ENCODE assay signal across 21 cellular contexts in the genomic region with DNA sequence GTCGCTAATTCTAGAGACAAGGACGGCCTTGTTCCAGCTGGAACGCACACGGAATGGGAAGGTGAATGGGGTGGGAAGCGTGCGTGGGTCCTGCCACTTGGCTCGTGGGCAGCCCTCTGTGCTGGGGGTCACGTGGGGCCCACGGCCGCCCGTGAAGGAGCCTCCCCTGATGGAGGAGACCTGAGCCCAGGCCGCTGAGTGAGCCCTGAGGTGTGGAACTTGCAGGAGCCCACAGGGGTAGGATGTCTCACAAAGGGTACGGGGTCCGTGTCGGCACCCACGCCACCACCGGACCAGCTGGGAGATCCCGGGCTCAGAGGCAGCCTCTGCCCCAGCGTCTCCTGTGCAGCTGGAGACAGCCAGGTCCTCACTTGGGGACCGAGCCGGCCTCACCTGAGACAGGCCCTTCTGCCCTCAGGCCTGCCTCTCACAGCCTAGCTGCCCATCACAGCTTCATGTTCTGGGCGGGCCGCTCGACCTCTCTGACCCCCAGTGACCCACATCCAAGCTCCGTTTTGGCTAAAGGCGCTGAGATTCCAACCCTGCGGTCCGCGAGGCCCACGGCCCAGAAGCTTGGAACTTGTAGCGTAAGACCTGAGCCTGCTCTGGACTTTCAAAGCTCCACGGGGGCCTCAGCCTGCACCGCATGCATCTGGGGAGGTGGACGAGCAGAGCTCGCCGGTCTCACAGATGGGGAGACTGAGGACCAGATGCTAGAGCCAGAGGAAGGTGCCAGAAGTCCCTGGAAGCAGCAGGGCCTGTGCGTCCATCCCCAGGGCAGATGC.
DNase-seq lines count a peak whose midpoint lies in the region; ATAC-seq and TF ChIP-seq lines count a peak whose summit lies in the region.
"Had no signal": no experiment of that assay in that cellular context is flagged by ENCODE, and none has a peak within 500 bp of the region (broad histone marks: within the 10 kb centered on the region; RNA-seq: fewer than 3 reads in every experiment).

No MANE protein-coding gene starts in this region.

- no peak overlapping the region; the same call in 1 of the 2 replicates for H3K14ac ChIP-seq in H9 (ENCODE audit: insufficient read depth, low read length)

- H2AFZ ChIP-seq in H9 (ENCODE audit: low read length), result no peak overlapping the region
- no peak overlapping the region for H2AFZ ChIP-seq in hepatocyte
- H2AFZ ChIP-seq: GM23338 had no signal

- H4K20me1 ChIP-seq in H9 (ENCODE audit: control insufficient read depth, insufficient read depth, insufficient read length) (no peaks in the 10 kb centered on the region), hepatocyte (ENCODE audit: insufficient read depth, poor library complexity, severe bottlenecking) (no peaks in the 10 kb centered on the region)

- no peaks in the 10 kb centered on the region for H3K79me1 ChIP-seq in H9 (ENCODE audit: insufficient read depth, low read depth, low read length, poor library complexity, severe bottlenecking)

- no peak for ATAC-seq in activated CD8-positive, alpha-beta memory T cell treated with anti-CD3 and anti-CD28 coated beads, Interleukin-2, amount 10 ng/mL, durations not matched to agents 7 days and 5 days
- ATAC-seq in HG02852 (IDR thresholded peaks at IDR 0.05; ENCODE audit: unreplicated experiment), result no peak
- ATAC-seq: GM23338, left colon, PC-3 had no signal

- no CpG with 5 or more reads among the region's 37 CpGs for WGBS in H9 (ENCODE audit: extremely low coverage, insufficient read length, low lambda C conversion rate)
- WGBS in hepatocyte (ENCODE audit: low lambda C conversion rate, missing lambda C conversion rate), result 96% methylated on average over 37 of the region's 37 CpGs
- 88 to 94% (median 90%) methylated on average over 27 to 37 of the region's 37 CpGs for WGBS in spleen, 5 donors

- no peaks in the 10 kb centered on the region for H3K4me1 Mint-ChIP-seq in activated CD8-positive, alpha-beta memory T cell treated with anti-CD3 and anti-CD28 coated beads, Interleukin-2, amount 10 ng/mL, durations not matched to agents 7 days and 5 days
- H3K4me1 Mint-ChIP-seq in H9, result peaks cover 2 to 21% of the 10 kb centered on the region in 2 experiments; a peak in 3 of 4 replicates
- H3K4me1 Mint-ChIP-seq: activated CD4-positive, alpha-beta T cell treated with anti-CD3 and anti-CD28 coated beads, Interleukin-2, amount 10 ng/mL, durations not matched to agents 7 days and 5 days had no signal

- H2BK20ac ChIP-seq in H9 (ENCODE audit: low read depth, low read length, poor library complexity, severe bottlenecking), result no peak overlapping the region

- H3K4me1 ChIP-seq in H9 (ENCODE audit: insufficient read depth, low read length) (no peaks in the 10 kb centered on the region), hepatocyte (ENCODE audit: insufficient read depth) (peaks cover 55% of the 10 kb centered on the region), spleen (peaks cover 0 to 44% (median 27%) of the 10 kb centered on the region in 6 donors)

- no peak overlapping the region for H4K8ac ChIP-seq in H9 (replicated peaks; ENCODE audit: insufficient read length, low read depth, low read length)

- no peaks in the 10 kb centered on the region for H3K36me3 Mint-ChIP-seq in activated CD8-positive, alpha-beta memory T cell treated with anti-CD3 and anti-CD28 coated beads, Interleukin-2, amount 10 ng/mL, durations not matched to agents 7 days and 5 days
- H3K36me3 Mint-ChIP-seq in H9 (ENCODE audit: insufficient read depth in 1 of 3, low read depth in 3 of 3), result peaks cover 0 to 1% (median 0%) of the 10 kb centered on the region in 3 experiments; a peak in 1 of 7 replicates
- H3K36me3 Mint-ChIP-seq: CD4-positive, CD25-positive, alpha-beta regulatory T cell had no signal

- H2AK5ac ChIP-seq in H9 (ENCODE audit: insufficient read length, low read length), result no peak overlapping the region

- H3K9ac ChIP-seq in H9 (ENCODE audit: extremely low read depth, insufficient read length, low read length), result no peak overlapping the region
- H3K9ac ChIP-seq: SK-N-SH had no signal

- no peak overlapping the region for H3K18ac ChIP-seq in H9 (ENCODE audit: insufficient read length, low read depth, low read length)

- H3K27me3 ChIP-seq in H9 (ENCODE audit: insufficient read depth, low read length) (no peaks in the 10 kb centered on the region), hepatocyte (no peaks in the 10 kb centered on the region), spleen (replicated peaks in 1 of 7) (peaks cover 0 to 43% (median 0%) of the 10 kb centered on the region in 7 donors)

- H3K23me2 ChIP-seq in H9 (ENCODE audit: insufficient read length, low read depth, low read length, poor library complexity, severe bottlenecking), result peaks cover 3% of the 10 kb centered on the region

- H3K4me3 ChIP-seq in hepatocyte (no peak overlapping the region), spleen (no peak overlapping the region)
- H3K4me3 ChIP-seq: GM23338, smooth muscle cell had no signal

- H2BK120ac ChIP-seq in H9 (ENCODE audit: low read depth, low read length, poor library complexity, severe bottlenecking), result no peak overlapping the region

- H4K91ac ChIP-seq in H9 (ENCODE audit: insufficient read length, low read depth, low read length), result no peak overlapping the region

- no peak overlapping the region for H2BK5ac ChIP-seq in H9 (ENCODE audit: insufficient read length, low read length)

- H4K5ac ChIP-seq in H9 (ENCODE audit: insufficient read length, low read depth, low read length), result no peak overlapping the region

- H3K27ac ChIP-seq in H9 (ENCODE audit: insufficient read length, low read depth, low read length) (no peak overlapping the region), hepatocyte (peak overlapping the region; percentile 95), spleen (no peak overlapping the region)
- H3K27ac ChIP-seq: HL-60 had no signal

- CTCF ChIA-PET in activated CD8-positive, alpha-beta memory T cell treated with anti-CD3 and anti-CD28 coated beads, Interleukin-2, amount 10 ng/mL, durations not matched to agents 7 days and 5 days (lab: Charles Lee), result no interaction called here

- H3K27ac Mint-ChIP-seq in activated CD8-positive, alpha-beta memory T cell treated with anti-CD3 and anti-CD28 coated beads, Interleukin-2, amount 10 ng/mL, durations not matched to agents 7 days and 5 days, result no peak overlapping the region
- no peak overlapping the region; a peak in 1 of 7 replicates for H3K27ac Mint-ChIP-seq in H9
- H3K27ac Mint-ChIP-seq: activated CD4-positive, alpha-beta T cell treated with anti-CD3 and anti-CD28 coated beads, Interleukin-2, amount 10 ng/mL, durations not matched to agents 7 days and 5 days; CD4-positive, CD25-positive, alpha-beta regulatory T cell; GM23338 had no signal

- H3T11ph ChIP-seq in H9 (ENCODE audit: low read length), result no peak overlapping the region

- intact Hi-C loops in spleen (cut with DNase I; ENCODE audit: low total_unique reads), result no loop called here

- H3K36me3 ChIP-seq in hepatocyte (replicated peaks; ENCODE audit: insufficient read depth, low read depth) (no peaks in the 10 kb centered on the region), spleen (no peaks in the 10 kb centered on the region)

- no peaks in the 10 kb centered on the region for H3K9me3 Mint-ChIP-seq in activated CD8-positive, alpha-beta memory T cell treated with anti-CD3 and anti-CD28 coated beads, Interleukin-2, amount 10 ng/mL, durations not matched to agents 7 days and 5 days (ENCODE audit: low read depth)
- H3K9me3 Mint-ChIP-seq in H9, result no peaks in the 10 kb centered on the region; a peak in 2 of 5 replicates
- H3K9me3 Mint-ChIP-seq: activated CD4-positive, alpha-beta T cell treated with anti-CD3 and anti-CD28 coated beads, Interleukin-2, amount 10 ng/mL, durations not matched to agents 7 days and 5 days; CD4-positive, CD25-positive, alpha-beta regulatory T cell; GM23338 had no signal

- H3K27me3 Mint-ChIP-seq in activated CD8-positive, alpha-beta memory T cell treated with anti-CD3 and anti-CD28 coated beads, Interleukin-2, amount 10 ng/mL, durations not matched to agents 7 days and 5 days, result no peaks in the 10 kb centered on the region
- H3K27me3 Mint-ChIP-seq in H9 (ENCODE audit: low read depth), result peaks cover 15% of the 10 kb centered on the region
- H3K27me3 Mint-ChIP-seq: activated CD4-positive, alpha-beta T cell treated with anti-CD3 and anti-CD28 coated beads, Interleukin-2, amount 10 ng/mL, durations not matched to agents 7 days and 5 days had no signal

- no peak overlapping the region for H3K56ac ChIP-seq in H9 (ENCODE audit: insufficient read length, low read depth, low read length)

- H3K4me2 ChIP-seq in H9 (ENCODE audit: insufficient read depth, insufficient read length, low read length) (no peak overlapping the region), hepatocyte (no peak overlapping the region)
- H3K4me2 ChIP-seq: GM23338, SK-N-SH, smooth muscle cell had no signal

- H2BK12ac ChIP-seq in H9 (ENCODE audit: insufficient read length, low read depth, low read length), result no peak overlapping the region

- H3K79me2 ChIP-seq in H9 (ENCODE audit: insufficient read depth, low read length) (no peaks in the 10 kb centered on the region), hepatocyte (no peaks in the 10 kb centered on the region)

- peak; percentile 44 for DNase-seq in activated CD8-positive, alpha-beta memory T cell treated with anti-CD3 and anti-CD28 coated beads, Interleukin-2, amount 50 U/mL, for 48 hours
- no peak for DNase-seq in activated CD8-positive, alpha-beta memory T cell treated with anti-CD3 and anti-CD28 coated beads, Interleukin-2, amount 10 ng/mL, durations not matched to agents 7 days and 5 days
- DNase-seq in H9 (peak; percentile 22), hepatocyte (ENCODE audit: low spot score) (no peak), spleen (peak; percentile 67), putamen (ENCODE audit: low spot score) (no peak), HuH-7 (ENCODE audit: low spot score) (no peak)
- DNase-seq: activated CD4-positive, alpha-beta T cell treated with anti-CD3 and anti-CD28 coated beads, Interleukin-2, amount 10 ng/mL, durations not matched to agents 7 days and 5 days; CD4-positive, CD25-positive, alpha-beta regulatory T cell; cerebellar nuclear complex; DMS79; NCI-H1092; NCI-H2171; PC-3; T1000 had no signal

- no peak overlapping the region for H3K4me3 Mint-ChIP-seq in activated CD8-positive, alpha-beta memory T cell treated with anti-CD3 and anti-CD28 coated beads, Interleukin-2, amount 10 ng/mL, durations not matched to agents 7 days and 5 days
- no peak overlapping the region for H3K4me3 Mint-ChIP-seq in H9
- H3K4me3 Mint-ChIP-seq: activated CD4-positive, alpha-beta T cell treated with anti-CD3 and anti-CD28 coated beads, Interleukin-2, amount 10 ng/mL, durations not matched to agents 7 days and 5 days; CD4-positive, CD25-positive, alpha-beta regulatory T cell; GM23338 had no signal

- no peak overlapping the region for H3K4ac ChIP-seq in H9 (ENCODE audit: low read depth, low read length)

- no peak overlapping the region for H2BK15ac ChIP-seq in H9 (ENCODE audit: low read depth, low read length)

- TF ChIP-seq CTCF in H9 (conservative IDR thresholded peaks at IDR 0.05), result no peak
- no peak for TF ChIP-seq CTCF in hepatocyte (IDR thresholded peaks at IDR 0.05; ENCODE audit: poor library complexity)
- no peak for TF ChIP-seq CTCF in spleen (IDR thresholded peaks at IDR 0.05 in 8 of 11, conservative IDR thresholded peaks at IDR 0.05 in 3 of 11)

- no peaks in the 10 kb centered on the region for H3K9me2 ChIP-seq in hepatocyte (replicated peaks; ENCODE audit: insufficient read depth)
- H3K9me2 ChIP-seq: SK-N-SH had no signal

- TF ChIP-seq POLR2A in spleen (IDR thresholded peaks at IDR 0.05), result no peak

- H3K23ac ChIP-seq in H9 (ENCODE audit: insufficient read length, low read depth, low read length), result no peak overlapping the region

- H3K9me3 ChIP-seq in H9 (ENCODE audit: control insufficient read depth, low read depth, low read length), result no peaks in the 10 kb centered on the region
- no peaks in the 10 kb centered on the region for H3K9me3 ChIP-seq in hepatocyte (ENCODE audit: low read depth)
- no peaks in the 10 kb centered on the region for H3K9me3 ChIP-seq in spleen
- H3K9me3 ChIP-seq: SK-N-SH had no signal

Comparison
In these comparisons a context has a peak if more than half of its experiments do, and no peak if none do; other contexts are left out.
1. DNase-seq: peak in activated CD8-positive, alpha-beta memory T cell treated with anti-CD3 and anti-CD28 coated beads, Interleukin-2, amount 50 U/mL, for 48 hours (single experiment), H9 (single experiment) and spleen (single experiment); none in activated CD8-positive, alpha-beta memory T cell treated with anti-CD3 and anti-CD28 coated beads, Interleukin-2, amount 10 ng/mL, durations not matched to agents 7 days and 5 days (single experiment), hepatocyte (single experiment), putamen (single experiment) and HuH-7 (single experiment).